ENCODE assay signal across 12 cellular contexts in genomic region chr2:88829607-88830463, GRCh38.
"Had no signal": no experiment of that assay in that cellular context is flagged by ENCODE, and none has a peak within 500 bp of the region (broad histone marks: within the 10 kb centered on the region; RNA-seq: fewer than 3 reads in every experiment).

No MANE protein-coding gene starts in this region.

- H3K4me3 ChIP-seq: left lung, skin epidermis, thyroid gland, uterus had no signal

- H3K27ac ChIP-seq: foreskin keratinocyte, thyroid gland, uterus had no signal

- H3K27me3 ChIP-seq: foreskin keratinocyte, left lung, thyroid gland, uterus had no signal

- H3K36me3 ChIP-seq: left lung, thyroid gland, uterus had no signal

- ATAC-seq: activated T-helper 17 cell treated with anti-CD3 and anti-CD28 coated beads, Interleukin-2, amount 50 U/mL, for 72 hours; foreskin keratinocyte had no signal

- H3K4me1 ChIP-seq: foreskin keratinocyte, left lung, thyroid gland, uterus had no signal

- H3K9me3 ChIP-seq: left lung, thyroid gland, uterus had no signal

- DNase-seq: activated CD4-positive, alpha-beta T cell treated with anti-CD3 and anti-CD28 coated beads, Interleukin-2, amount 10 ng/mL, durations not matched to agents 7 days and 5 days; activated CD4-positive, CD25-positive, alpha-beta regulatory T cell; activated CD8-positive, alpha-beta memory T cell treated with anti-CD3 and anti-CD28 coated beads for 24 hours; activated naive CD4-positive, alpha-beta T cell treated with anti-CD3 and anti-CD28 coated beads for 36 hours; foreskin keratinocyte; left lung; retina; stimulated activated CD4-positive, alpha-beta T cell treated with anti-CD3 and anti-CD28 coated beads, Interleukin-4, amount 100 ng/mL, for 4 hours; thyroid gland had no signal
